Comparison of ENCODE assay signal across 1 cellular context in the genomic region with DNA sequence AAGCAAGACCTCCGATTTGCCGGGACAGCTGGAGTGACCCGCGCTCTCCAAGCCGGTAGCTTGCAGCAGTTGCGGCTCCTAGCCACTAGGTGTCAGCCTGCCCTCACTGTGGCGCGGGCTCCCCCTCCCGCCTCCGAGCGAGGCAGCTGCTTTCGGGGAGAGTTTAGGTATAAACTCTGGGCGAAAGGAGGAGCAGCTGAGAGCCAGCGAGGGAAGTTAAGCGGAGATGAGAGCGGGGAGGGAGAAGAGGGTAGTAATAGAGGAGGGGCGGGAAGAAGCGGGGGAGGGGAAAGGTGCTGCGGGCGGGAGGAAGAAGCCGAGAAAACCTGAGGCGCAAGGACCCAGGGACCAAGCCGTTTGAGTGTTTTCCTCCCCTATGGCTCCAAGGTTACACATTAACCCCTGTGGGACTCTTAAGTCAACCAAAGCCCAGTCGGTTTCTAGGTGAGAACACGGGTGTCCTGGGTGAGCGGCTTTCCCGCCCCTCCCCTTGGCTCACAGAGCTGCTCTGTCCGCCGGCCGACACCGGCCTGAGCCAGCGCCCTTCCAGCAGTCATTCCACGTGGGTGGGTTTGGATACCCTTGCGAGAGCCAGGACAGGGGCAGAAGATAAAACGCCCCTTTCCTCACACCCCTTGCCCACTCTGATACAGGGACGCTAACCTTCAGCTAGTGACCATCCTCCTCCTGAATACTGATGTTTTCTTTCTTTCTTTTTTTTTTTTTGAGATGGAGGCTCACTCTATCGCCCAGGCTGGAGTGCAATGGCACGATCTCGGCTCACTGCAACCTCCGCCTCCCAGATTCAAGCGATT.
TF ChIP-seq lines count a peak whose summit lies in the region.

No MANE protein-coding gene starts in this region.

TF ChIP-seq in GM12878, 131 proteins besides CTCF, POLR2A, EP300 and RAD21 (continues in another document):
- TF ChIP-seq SIX5 (IDR thresholded peaks at IDR 0.05; ENCODE audit: low read depth, low read length, severe bottlenecking) (no peak), E2F4 (IDR thresholded peaks at IDR 0.05; ENCODE audit: low read depth, low read length) (peak; percentile 59; the same call in 1 of the 2 replicates), MYB (IDR thresholded peaks at IDR 0.05; ENCODE audit: borderline replicate concordance, low read depth, low read length) (no peak), SIN3A (IDR thresholded peaks at IDR 0.05; ENCODE audit: low read depth, low read length) (peak; percentile 86), CREM (IDR thresholded peaks at IDR 0.05; ENCODE audit: low read depth) (0 out of 2 replicates have a peak, but pooled peaks have one; percentile 14), MYC (IDR thresholded peaks at IDR 0.05; ENCODE audit: insufficient read depth, insufficient read length, insufficient replicate concordance, low read length, severe bottlenecking) (peak; percentile 45), NRF1 (conservative IDR thresholded peaks at IDR 0.05; ENCODE audit: low read depth, low read length) (no peak; the same call in 1 of the 2 replicates), CUX1 (IDR thresholded peaks at IDR 0.05; ENCODE audit: insufficient replicate concordance, low read depth, low read length) (peak; percentile 58), E2F8 (IDR thresholded peaks at IDR 0.05; ENCODE audit: low read depth, partially characterized antibody) (peak; percentile 45), HDAC2 (IDR thresholded peaks at IDR 0.05) (no peak), E4F1 (IDR thresholded peaks at IDR 0.05; ENCODE audit: borderline replicate concordance, partially characterized antibody) (no peak), FOXM1 (IDR thresholded peaks at IDR 0.05; ENCODE audit: low read depth, low read length) (no peak), IRF4 (IDR thresholded peaks at IDR 0.05; ENCODE audit: low read depth, low read length) (no peak), ZBTB11 (CRISPR knock-in tag; IDR thresholded peaks at IDR 0.05) (no peak), SP1 (IDR thresholded peaks at IDR 0.05; ENCODE audit: low read depth, low read length) (peak; percentile 26), SMAD5 (IDR thresholded peaks at IDR 0.05; ENCODE audit: low read depth) (no peak), KLF5 (IDR thresholded peaks at IDR 0.05; ENCODE audit: partially characterized antibody) (no peak), CHD4 (IDR thresholded peaks at IDR 0.05) (no peak), ZBED1 (IDR thresholded peaks at IDR 0.05; ENCODE audit: borderline replicate concordance) (no peak)
- TF ChIP-seq, protein P1, sequence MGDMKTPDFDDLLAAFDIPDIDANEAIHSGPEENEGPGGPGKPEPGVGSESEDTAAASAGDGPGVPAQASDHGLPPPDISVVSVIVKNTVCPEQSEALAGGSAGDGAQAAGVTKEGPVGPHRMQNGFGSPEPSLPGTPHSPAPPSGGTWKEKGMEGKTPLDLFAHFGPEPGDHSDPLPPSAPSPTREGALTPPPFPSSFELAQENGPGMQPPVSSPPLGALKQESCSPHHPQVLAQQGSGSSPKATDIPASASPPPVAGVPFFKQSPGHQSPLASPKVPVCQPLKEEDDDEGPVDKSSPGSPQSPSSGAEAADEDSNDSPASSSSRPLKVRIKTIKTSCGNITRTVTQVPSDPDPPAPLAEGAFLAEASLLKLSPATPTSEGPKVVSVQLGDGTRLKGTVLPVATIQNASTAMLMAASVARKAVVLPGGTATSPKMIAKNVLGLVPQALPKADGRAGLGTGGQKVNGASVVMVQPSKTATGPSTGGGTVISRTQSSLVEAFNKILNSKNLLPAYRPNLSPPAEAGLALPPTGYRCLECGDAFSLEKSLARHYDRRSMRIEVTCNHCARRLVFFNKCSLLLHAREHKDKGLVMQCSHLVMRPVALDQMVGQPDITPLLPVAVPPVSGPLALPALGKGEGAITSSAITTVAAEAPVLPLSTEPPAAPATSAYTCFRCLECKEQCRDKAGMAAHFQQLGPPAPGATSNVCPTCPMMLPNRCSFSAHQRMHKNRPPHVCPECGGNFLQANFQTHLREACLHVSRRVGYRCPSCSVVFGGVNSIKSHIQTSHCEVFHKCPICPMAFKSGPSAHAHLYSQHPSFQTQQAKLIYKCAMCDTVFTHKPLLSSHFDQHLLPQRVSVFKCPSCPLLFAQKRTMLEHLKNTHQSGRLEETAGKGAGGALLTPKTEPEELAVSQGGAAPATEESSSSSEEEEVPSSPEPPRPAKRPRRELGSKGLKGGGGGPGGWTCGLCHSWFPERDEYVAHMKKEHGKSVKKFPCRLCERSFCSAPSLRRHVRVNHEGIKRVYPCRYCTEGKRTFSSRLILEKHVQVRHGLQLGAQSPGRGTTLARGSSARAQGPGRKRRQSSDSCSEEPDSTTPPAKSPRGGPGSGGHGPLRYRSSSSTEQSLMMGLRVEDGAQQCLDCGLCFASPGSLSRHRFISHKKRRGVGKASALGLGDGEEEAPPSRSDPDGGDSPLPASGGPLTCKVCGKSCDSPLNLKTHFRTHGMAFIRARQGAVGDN (IDR thresholded peaks at IDR 0.05) = peak; percentile 30; the same call in 1 of the 2 replicates
- TF ChIP-seq, protein P2, sequence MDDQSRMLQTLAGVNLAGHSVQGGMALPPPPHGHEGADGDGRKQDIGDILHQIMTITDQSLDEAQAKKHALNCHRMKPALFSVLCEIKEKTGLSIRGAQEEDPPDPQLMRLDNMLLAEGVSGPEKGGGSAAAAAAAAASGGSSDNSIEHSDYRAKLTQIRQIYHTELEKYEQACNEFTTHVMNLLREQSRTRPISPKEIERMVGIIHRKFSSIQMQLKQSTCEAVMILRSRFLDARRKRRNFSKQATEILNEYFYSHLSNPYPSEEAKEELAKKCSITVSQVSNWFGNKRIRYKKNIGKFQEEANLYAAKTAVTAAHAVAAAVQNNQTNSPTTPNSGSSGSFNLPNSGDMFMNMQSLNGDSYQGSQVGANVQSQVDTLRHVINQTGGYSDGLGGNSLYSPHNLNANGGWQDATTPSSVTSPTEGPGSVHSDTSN (IDR thresholded peaks at IDR 0.05; ENCODE audit: insufficient replicate concordance, low read depth, low read length) = peak; percentile 2
- TF ChIP-seq, protein P3, sequence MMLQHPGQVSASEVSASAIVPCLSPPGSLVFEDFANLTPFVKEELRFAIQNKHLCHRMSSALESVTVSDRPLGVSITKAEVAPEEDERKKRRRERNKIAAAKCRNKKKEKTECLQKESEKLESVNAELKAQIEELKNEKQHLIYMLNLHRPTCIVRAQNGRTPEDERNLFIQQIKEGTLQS (IDR thresholded peaks at IDR 0.05; ENCODE audit: borderline replicate concordance, extremely low read depth, low read depth, low read length) = no peak
- TF ChIP-seq, protein P4, sequence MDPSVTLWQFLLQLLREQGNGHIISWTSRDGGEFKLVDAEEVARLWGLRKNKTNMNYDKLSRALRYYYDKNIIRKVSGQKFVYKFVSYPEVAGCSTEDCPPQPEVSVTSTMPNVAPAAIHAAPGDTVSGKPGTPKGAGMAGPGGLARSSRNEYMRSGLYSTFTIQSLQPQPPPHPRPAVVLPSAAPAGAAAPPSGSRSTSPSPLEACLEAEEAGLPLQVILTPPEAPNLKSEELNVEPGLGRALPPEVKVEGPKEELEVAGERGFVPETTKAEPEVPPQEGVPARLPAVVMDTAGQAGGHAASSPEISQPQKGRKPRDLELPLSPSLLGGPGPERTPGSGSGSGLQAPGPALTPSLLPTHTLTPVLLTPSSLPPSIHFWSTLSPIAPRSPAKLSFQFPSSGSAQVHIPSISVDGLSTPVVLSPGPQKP (IDR thresholded peaks at IDR 0.05; ENCODE audit: low read depth, low read length) = 0 out of 2 replicates have a peak, but pooled peaks have one; percentile 35
